In genomic region chr1:51044834-51045233, GRCh38 we compare ENCODE assay signal across 13 cellular contexts. TPM values are rescaled to one million over a fixed set of nuclear protein-coding genes. Genes with fewer than 3 reads are reported as not detected.
DNase-seq lines count a peak whose midpoint lies in the region; ATAC-seq, FAIRE-seq and TF ChIP-seq lines count a peak whose summit lies in the region.
"Had no signal": no experiment of that assay in that cellular context is flagged by ENCODE, and none has a peak within 500 bp of the region (broad histone marks: within the 10 kb centered on the region; RNA-seq: fewer than 3 reads in every experiment).

No MANE protein-coding gene starts in this region.

- no peaks in the 10 kb centered on the region for H3K36me3 Mint-ChIP-seq in WTC11
- H3K36me3 Mint-ChIP-seq: IgD-negative memory B cell had no signal

- POLR2A ChIA-PET in HCT116 (lab: Charles Lee): no interaction called here
- POLR2A ChIA-PET in WTC11 (lab: Charles Lee): no interaction called here

- H3K27me3 ChIP-seq in HCT116 (ENCODE audit: insufficient read depth, low read length): no peaks in the 10 kb centered on the region

- H3K27ac Mint-ChIP-seq in WTC11: no peak overlapping the region
- H3K27ac Mint-ChIP-seq: IgD-negative memory B cell had no signal

- H3K4me3 ChIP-seq in HCT116 (replicated peaks in 1 of 2; ENCODE audit: low read depth in 1 of 2, low read length in 2 of 2): no peak overlapping the region
- H3K4me3 ChIP-seq: SK-N-MC had no signal

- H3K9me2 ChIP-seq in HCT116 (ENCODE audit: insufficient read depth): no peaks in the 10 kb centered on the region

- H3K27ac ChIP-seq in HCT116 (ENCODE audit: low read depth, low read length): no peak overlapping the region
- H3K27ac ChIP-seq: SK-N-MC had no signal

- no peak overlapping the region for H3K9ac ChIP-seq in HCT116 (ENCODE audit: low read length)

- peak; percentile 69 for TF ChIP-seq RAD21 in HCT116 (IDR thresholded peaks at IDR 0.05; ENCODE audit: low read depth)

- intact Hi-C loops in HCT116 (cut with micrococcal nuclease): loop anchor here (1.0 to 10.0 kb wide), 4 partner anchors 116 to 680 kb away; no protein-coding TSS in a partner anchor

- H3K4me1 Mint-ChIP-seq in WTC11: no peaks in the 10 kb centered on the region

- H3K36me3 ChIP-seq in HCT116 (ENCODE audit: control insufficient read depth in 1 of 2, insufficient read depth in 2 of 2, low read length in 2 of 2): no peaks in the 10 kb centered on the region

- no peaks in the 10 kb centered on the region for H4K20me1 ChIP-seq in HCT116 (ENCODE audit: insufficient read depth)

- H3K4me2 ChIP-seq in HCT116 (ENCODE audit: low read length): no peak overlapping the region

- no peaks in the 10 kb centered on the region for H3K79me2 ChIP-seq in HCT116 (ENCODE audit: insufficient read depth, low read length)

- H3K9me3 ChIP-seq in HCT116 (ENCODE audit: control insufficient read depth in 1 of 2, insufficient read depth in 1 of 2, low read depth in 1 of 2, low read length in 2 of 2): no peaks in the 10 kb centered on the region

- peaks cover 5% of the 10 kb centered on the region; the same call in 1 of the 2 replicates for H3K27me3 Mint-ChIP-seq in WTC11 (ENCODE audit: low read depth)

- H3K9me3 Mint-ChIP-seq in WTC11: peaks cover 6% of the 10 kb centered on the region

- no peak overlapping the region for H2AFZ ChIP-seq in HCT116 (ENCODE audit: low read depth, low read length, poor library complexity, severe bottlenecking)

- FAIRE-seq in TTC549 (lab: Jason Lieb, UNC): peak; percentile 79
- FAIRE-seq: GM12891 had no signal

- RAD21 ChIA-PET in HCT116 (lab: Charles Lee; ENCODE audit: low non-redundant PET in 1 of 2, low total read pairs in 2 of 2, uncharacterized antibody in 2 of 2, unreplicated experiment in 2 of 2): no interaction called here

- H3K4me1 ChIP-seq in HCT116 (ENCODE audit: control insufficient read depth in 1 of 2, insufficient read depth in 2 of 2, low read length in 2 of 2): no peaks in the 10 kb centered on the region

- TF ChIP-seq CTCF in HCT116 (IDR thresholded peaks at IDR 0.05 in 2 of 3, conservative IDR thresholded peaks at IDR 0.05 in 1 of 3; ENCODE audit: borderline replicate concordance in 1 of 3, insufficient read depth in 1 of 3, low read depth in 2 of 3, low read length in 2 of 3) (peak in 2 of 3 experiments; percentile 47 to 75; a peak in 2 of 6 replicates), WTC11 (IDR thresholded peaks at IDR 0.05) (no peak)

- CTCF ChIA-PET in HCT116 (lab: Charles Lee): interaction anchor here (1.7 kb wide), 1 partner anchor 115 kb away, joined by 11 read pairs; no protein-coding TSS in a partner anchor
- CTCF ChIA-PET in WTC11 (lab: Charles Lee): no interaction called here

- no peak for TF ChIP-seq POLR2A in HCT116 (IDR thresholded peaks at IDR 0.05; ENCODE audit: borderline replicate concordance, extremely low read depth, insufficient read depth, insufficient read length)

- H3K4me3 Mint-ChIP-seq in WTC11: no peak overlapping the region
- H3K4me3 Mint-ChIP-seq: IgD-negative memory B cell had no signal

- BruUV-seq in HCT116 (replicated peaks; lab: Mats Ljungman, UMichigan): no TSS peak

- ATAC-seq in HCT116 (no peak), left lobe of liver (peak; percentile 65), GM21367 (IDR thresholded peaks at IDR 0.05; ENCODE audit: unreplicated experiment) (no peak), WTC11 (no peak), HG03442 (IDR thresholded peaks at IDR 0.05; ENCODE audit: unreplicated experiment) (no peak)

- peak; percentile 11 for DNase-seq in COR-L47 (lab: John Stamatoyannopoulos, UW)
- DNase-seq in HCT116 (ENCODE audit: low read depth, low spot score): no peak
- no peak for DNase-seq in left lobe of liver (ENCODE audit: low spot score)
- no peak for DNase-seq in WTC11 (ENCODE audit: low spot score)
- no peak for DNase-seq in GM19238 (ENCODE audit: insufficient read length, low spot score)
- DNase-seq: activated effector memory CD4-positive, alpha-beta T cell treated with anti-CD3 and anti-CD28 coated beads, Interleukin-2, amount 50 U/mL, for 16 hours; H7 had no signal

TF ChIP-seq in HCT116, 20 proteins besides CTCF, POLR2A, EP300 and RAD21 (continues in another document):
- no peak for TF ChIP-seq EGR1 (IDR thresholded peaks at IDR 0.05; ENCODE audit: low read depth)
- no peak for TF ChIP-seq EZH2 (IDR thresholded peaks at IDR 0.05)
- no peak for TF ChIP-seq ZNF274 (IDR thresholded peaks at IDR 0.05; ENCODE audit: low read depth, low read length)
- no peak for TF ChIP-seq MAX (IDR thresholded peaks at IDR 0.05)
- TF ChIP-seq FOSL1 (IDR thresholded peaks at IDR 0.05; ENCODE audit: low read depth): no peak
- TF ChIP-seq REST (IDR thresholded peaks at IDR 0.05; ENCODE audit: low read depth): no peak
- no peak for TF ChIP-seq CBX3 (IDR thresholded peaks at IDR 0.05; ENCODE audit: low read depth)
- no peak for TF ChIP-seq POLR2AphosphoS5 (IDR thresholded peaks at IDR 0.05; ENCODE audit: low read depth, low read length)
- TF ChIP-seq SP1 (IDR thresholded peaks at IDR 0.05; ENCODE audit: low read depth): no peak
- no peak for TF ChIP-seq TCF7L2 (IDR thresholded peaks at IDR 0.05; ENCODE audit: borderline replicate concordance, extremely low read depth, insufficient read depth, insufficient read length)

TF ChIP-seq in WTC11, 78 proteins besides CTCF, POLR2A, EP300 and RAD21:
- TF ChIP-seq MXD4 (CRISPR knock-in tag; IDR thresholded peaks at IDR 0.05; ENCODE audit: borderline replicate concordance) (no peak), RORB (CRISPR knock-in tag; IDR thresholded peaks at IDR 0.05) (no peak), STAT6 (CRISPR knock-in tag; conservative IDR thresholded peaks at IDR 0.05; ENCODE audit: low read depth) (no peak), ZSCAN18 (CRISPR knock-in tag; IDR thresholded peaks at IDR 0.05) (no peak), ZNF671 (CRISPR knock-in tag; IDR thresholded peaks at IDR 0.05) (no peak)
TF ChIP-seq in WTC11: peak in this region for 0.

RNA-seq across cellular contexts. Expression of gene C1orf185, which starts 57.2 kb away (rescaled TPM):
- total RNA-seq in HCT116 (2021; ENCODE audit: unreplicated experiment) (not detected), left lobe of liver (not detected), WTC11 (2021) (not detected in 3 replicates)
- polyA plus RNA-seq in HCT116 (2012): not detected in 2 replicates
- total RNA-seq: H7 had no signal
- polyA plus RNA-seq: IgD-negative memory B cell had no signal
